8 cellular contexts compared by ENCODE assay signal in genomic region chr4:140757220-140757607, GRCh38. TPM values are rescaled to one million over a fixed set of nuclear protein-coding genes. Genes with fewer than 3 reads are reported as not detected.
DNase-seq lines count a peak whose midpoint lies in the region; ATAC-seq and TF ChIP-seq lines count a peak whose summit lies in the region.

No MANE protein-coding gene starts in this region.

- no peak for TF ChIP-seq POLR2A in prostate gland (IDR thresholded peaks at IDR 0.05)

- DNase-seq in DMS53 (lab: John Stamatoyannopoulos, UW), result peak; percentile 70
- peak in 1 of 2 donors; percentile 76 for DNase-seq in foreskin fibroblast
- DNase-seq in prostate gland (ENCODE audit: low spot score), result no peak
- DNase-seq in NCI-H526 treated with DMSO at 0.1 percent for 48 hours (lab: John Stamatoyannopoulos, UW), result no peak
- no peak for DNase-seq in AML-193 (lab: John Stamatoyannopoulos, UW)
- DNase-seq in HAP-1 (ENCODE audit: low spot score in 2 of 2), result no peak

- peak overlapping the region; percentile 97 to 99 for H3K27ac ChIP-seq in prostate gland

- intact Hi-C loops in prostate gland (cut with DNase I), result loop anchor here (5.0 kb wide), 1 partner anchor 115 kb away; no protein-coding TSS in a partner anchor

- WGBS in prostate gland, result 16% methylated on average over 4 of the region's 4 CpGs

- H3K4me1 ChIP-seq in prostate gland (replicated peaks), result no peaks in the 10 kb centered on the region
- H3K4me1 ChIP-seq in HAP-1, result peaks cover 8% of the 10 kb centered on the region

- no peaks in the 10 kb centered on the region for H3K27me3 ChIP-seq in prostate gland (replicated peaks; ENCODE audit: insufficient read depth)
- H3K27me3 ChIP-seq in HAP-1 (ENCODE audit: low read depth), result no peaks in the 10 kb centered on the region

- H3K4me3 ChIP-seq in foreskin fibroblast (ENCODE audit: low read depth in 1 of 2, low read length in 2 of 2) (peak overlapping the region; percentile 76 to 83), prostate gland (peak overlapping the region; percentile 69 to 87), HAP-1 (no peak overlapping the region; the same call in 1 of the 2 replicates)

- H3K36me3 ChIP-seq in prostate gland (no peaks in the 10 kb centered on the region), HAP-1 (replicated peaks) (peaks cover 3% of the 10 kb centered on the region)

- no peak for TF ChIP-seq CTCF in foreskin fibroblast (IDR thresholded peaks at IDR 0.05; ENCODE audit: low read depth, low read length)
- no peak for TF ChIP-seq CTCF in prostate gland (IDR thresholded peaks at IDR 0.05)

- H3K9me3 ChIP-seq in prostate gland (no peaks in the 10 kb centered on the region), HAP-1 (no peaks in the 10 kb centered on the region; the same call in 1 of the 2 replicates)

- in situ Hi-C loops in HAP-1 (cut with MboI; ENCODE audit: low sequenced_read_pairs), result no loop called here

- ATAC-seq in SK-N-SH treated with all-trans-retinoic acid at 6 μM for 48 hours, result peak; percentile 10
- no peak for ATAC-seq in GM21717 (IDR thresholded peaks at IDR 0.05; ENCODE audit: unreplicated experiment)

TF ChIP-seq in SK-N-SH treated with all-trans-retinoic acid at 6 μM for 48 hours, 23 proteins besides CTCF, POLR2A, EP300 and RAD21:
- TF ChIP-seq TCF4 (CRISPR knock-in tag; IDR thresholded peaks at IDR 0.05; ENCODE audit: borderline replicate concordance) (no peak), ZNF8 (CRISPR knock-in tag; IDR thresholded peaks at IDR 0.05) (no peak), ESRRG (CRISPR knock-in tag; IDR thresholded peaks at IDR 0.05) (no peak), CSDC2 (CRISPR knock-in tag; IDR thresholded peaks at IDR 0.05) (no peak), OSR1 (CRISPR knock-in tag; IDR thresholded peaks at IDR 0.05) (no peak), RARB (CRISPR knock-in tag; IDR thresholded peaks at IDR 0.05) (no peak), SNAI2 (CRISPR knock-in tag; IDR thresholded peaks at IDR 0.05) (no peak), PPARA (CRISPR knock-in tag; IDR thresholded peaks at IDR 0.05; ENCODE audit: borderline replicate concordance) (no peak), CSRNP3 (CRISPR knock-in tag; IDR thresholded peaks at IDR 0.05) (no peak), ISL1 (CRISPR knock-in tag; IDR thresholded peaks at IDR 0.05) (no peak; the same call in 1 of the 2 replicates), ZNF565 (CRISPR knock-in tag; conservative IDR thresholded peaks at IDR 0.05; ENCODE audit: low read depth) (no peak), TOX (CRISPR knock-in tag; IDR thresholded peaks at IDR 0.05; ENCODE audit: borderline replicate concordance) (no peak), BACH2 (CRISPR knock-in tag; IDR thresholded peaks at IDR 0.05; ENCODE audit: borderline replicate concordance) (no peak), ARNTL (CRISPR knock-in tag; IDR thresholded peaks at IDR 0.05; ENCODE audit: borderline replicate concordance, low read depth) (no peak)
- TF ChIP-seq, protein P1, sequence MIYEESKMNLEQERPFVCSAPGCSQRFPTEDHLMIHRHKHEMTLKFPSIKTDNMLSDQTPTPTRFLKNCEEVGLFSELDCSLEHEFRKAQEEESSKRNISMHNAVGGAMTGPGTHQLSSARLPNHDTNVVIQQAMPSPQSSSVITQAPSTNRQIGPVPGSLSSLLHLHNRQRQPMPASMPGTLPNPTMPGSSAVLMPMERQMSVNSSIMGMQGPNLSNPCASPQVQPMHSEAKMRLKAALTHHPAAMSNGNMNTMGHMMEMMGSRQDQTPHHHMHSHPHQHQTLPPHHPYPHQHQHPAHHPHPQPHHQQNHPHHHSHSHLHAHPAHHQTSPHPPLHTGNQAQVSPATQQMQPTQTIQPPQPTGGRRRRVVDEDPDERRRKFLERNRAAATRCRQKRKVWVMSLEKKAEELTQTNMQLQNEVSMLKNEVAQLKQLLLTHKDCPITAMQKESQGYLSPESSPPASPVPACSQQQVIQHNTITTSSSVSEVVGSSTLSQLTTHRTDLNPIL (CRISPR knock-in tag; IDR thresholded peaks at IDR 0.05; ENCODE audit: low read depth), result no peak
- TF ChIP-seq, protein P2, sequence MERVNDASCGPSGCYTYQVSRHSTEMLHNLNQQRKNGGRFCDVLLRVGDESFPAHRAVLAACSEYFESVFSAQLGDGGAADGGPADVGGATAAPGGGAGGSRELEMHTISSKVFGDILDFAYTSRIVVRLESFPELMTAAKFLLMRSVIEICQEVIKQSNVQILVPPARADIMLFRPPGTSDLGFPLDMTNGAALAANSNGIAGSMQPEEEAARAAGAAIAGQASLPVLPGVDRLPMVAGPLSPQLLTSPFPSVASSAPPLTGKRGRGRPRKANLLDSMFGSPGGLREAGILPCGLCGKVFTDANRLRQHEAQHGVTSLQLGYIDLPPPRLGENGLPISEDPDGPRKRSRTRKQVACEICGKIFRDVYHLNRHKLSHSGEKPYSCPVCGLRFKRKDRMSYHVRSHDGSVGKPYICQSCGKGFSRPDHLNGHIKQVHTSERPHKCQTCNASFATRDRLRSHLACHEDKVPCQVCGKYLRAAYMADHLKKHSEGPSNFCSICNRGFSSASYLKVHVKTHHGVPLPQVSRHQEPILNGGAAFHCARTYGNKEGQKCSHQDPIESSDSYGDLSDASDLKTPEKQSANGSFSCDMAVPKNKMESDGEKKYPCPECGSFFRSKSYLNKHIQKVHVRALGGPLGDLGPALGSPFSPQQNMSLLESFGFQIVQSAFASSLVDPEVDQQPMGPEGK (CRISPR knock-in tag; IDR thresholded peaks at IDR 0.05; ENCODE audit: borderline replicate concordance), result no peak
- TF ChIP-seq, protein P3, sequence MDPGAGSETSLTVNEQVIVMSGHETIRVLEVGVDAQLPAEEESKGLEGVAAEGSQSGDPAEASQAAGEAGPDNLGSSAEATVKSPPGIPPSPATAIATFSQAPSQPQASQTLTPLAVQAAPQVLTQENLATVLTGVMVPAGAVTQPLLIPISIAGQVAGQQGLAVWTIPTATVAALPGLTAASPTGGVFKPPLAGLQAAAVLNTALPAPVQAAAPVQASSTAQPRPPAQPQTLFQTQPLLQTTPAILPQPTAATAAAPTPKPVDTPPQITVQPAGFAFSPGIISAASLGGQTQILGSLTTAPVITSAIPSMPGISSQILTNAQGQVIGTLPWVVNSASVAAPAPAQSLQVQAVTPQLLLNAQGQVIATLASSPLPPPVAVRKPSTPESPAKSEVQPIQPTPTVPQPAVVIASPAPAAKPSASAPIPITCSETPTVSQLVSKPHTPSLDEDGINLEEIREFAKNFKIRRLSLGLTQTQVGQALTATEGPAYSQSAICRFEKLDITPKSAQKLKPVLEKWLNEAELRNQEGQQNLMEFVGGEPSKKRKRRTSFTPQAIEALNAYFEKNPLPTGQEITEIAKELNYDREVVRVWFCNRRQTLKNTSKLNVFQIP (CRISPR knock-in tag; IDR thresholded peaks at IDR 0.05; ENCODE audit: borderline replicate concordance, low read depth), result no peak

RNA-seq across cellular contexts. Expression of gene TBC1D9, which starts 1.0 kb away (rescaled TPM):
- 10 to 100 TPM; 28.6 to 34.2 TPM for total RNA-seq in prostate gland
